8 cellular contexts compared by ENCODE assay signal in the genomic region with DNA sequence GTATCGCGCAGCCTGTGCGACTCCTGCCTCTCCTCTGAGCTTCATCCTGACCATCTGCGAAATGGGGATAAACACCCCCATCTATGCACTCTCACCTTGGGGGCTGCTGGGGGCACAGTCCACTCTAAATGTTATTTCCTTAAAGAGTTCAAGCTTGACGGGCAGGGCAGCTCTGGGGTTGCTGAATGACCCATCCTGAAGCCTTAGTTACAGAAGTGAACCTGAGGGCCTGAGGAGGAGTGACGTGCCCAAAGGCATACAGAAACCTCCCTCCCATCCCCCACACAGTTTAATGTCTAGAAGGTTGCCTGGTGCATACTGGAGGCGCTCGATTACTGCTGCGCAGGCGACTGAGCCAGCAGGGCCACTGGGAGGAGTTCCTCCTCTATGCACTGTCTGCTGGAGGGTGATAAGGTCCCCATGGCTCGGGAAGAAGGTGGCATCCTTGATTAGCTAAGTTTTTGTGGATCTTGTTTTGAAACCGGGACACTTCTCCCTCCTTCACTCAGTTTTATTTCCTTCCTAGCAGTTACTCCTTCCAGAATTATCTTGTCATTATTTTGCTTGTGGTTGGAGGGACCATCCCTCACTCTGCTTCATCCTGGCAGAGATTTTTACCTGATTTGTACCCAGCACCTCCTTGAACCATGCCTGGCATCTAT. TPM values are rescaled to one million over a fixed set of nuclear protein-coding genes. Genes with fewer than 3 reads are reported as not detected.
DNase-seq lines count a peak whose midpoint lies in the region; ATAC-seq and TF ChIP-seq lines count a peak whose summit lies in the region.

No MANE protein-coding gene starts in this region.

- intact Hi-C loops in activated CD8-positive, alpha-beta T cell treated with anti-CD3 and anti-CD28 coated beads for 36 hours (cut with micrococcal nuclease) = no loop called here

- no peak for TF ChIP-seq CTCF in activated CD8-positive, alpha-beta T cell treated with anti-CD3 and anti-CD28 coated beads for 36 hours (IDR thresholded peaks at IDR 0.05)
- no peak for TF ChIP-seq CTCF in epithelial cell of esophagus (IDR thresholded peaks at IDR 0.05; ENCODE audit: insufficient read depth, low read depth, low read length, missing control alignments)

- peak overlapping the region; percentile 98 for H3K27ac Mint-ChIP-seq in activated CD8-positive, alpha-beta T cell treated with anti-CD3 and anti-CD28 coated beads for 36 hours
- peak overlapping the region; percentile 93 for H3K27ac Mint-ChIP-seq in stimulated activated naive CD8-positive, alpha-beta T cell treated with anti-CD3 and anti-CD28 coated beads, Interleukin-15, Interleukin-2, amounts not matched to agents 100 ng/mL and 50 ng/mL, for 24 hours

- DNase-seq in AG08395 (ENCODE audit: low spot score) (peak; percentile 68), NCI-H82 treated with DMSO at 0.1 percent for 48 hours (lab: John Stamatoyannopoulos, UW; ENCODE audit: unreplicated experiment) (peak; percentile 44), epithelial cell of esophagus (ENCODE audit: low read depth) (peak; percentile 83), myocyte (ENCODE audit: low read depth) (peak; percentile 24)
- DNase-seq in activated CD8-positive, alpha-beta T cell treated with anti-CD3 and anti-CD28 coated beads for 36 hours = peak; percentile 91

- CTCF ChIA-PET in activated CD8-positive, alpha-beta T cell treated with anti-CD3 and anti-CD28 coated beads for 36 hours (lab: Charles Lee) = interaction anchor here (1.1 to 2.3 kb wide), 8 partner anchors 9 to 94 kb away, joined by 3 to 13 read pairs (median 6); partner anchors contain the start of genes KXD1 and UBA52

- peaks cover 22% of the 10 kb centered on the region for H3K4me1 Mint-ChIP-seq in activated CD8-positive, alpha-beta T cell treated with anti-CD3 and anti-CD28 coated beads for 36 hours (ENCODE audit: low read depth)
- H3K4me1 Mint-ChIP-seq in stimulated activated naive CD8-positive, alpha-beta T cell treated with anti-CD3 and anti-CD28 coated beads, Interleukin-15, Interleukin-2, amounts not matched to agents 100 ng/mL and 50 ng/mL, for 24 hours (ENCODE audit: low read depth) = peaks cover 34% of the 10 kb centered on the region

- H3K4me3 ChIP-seq in epithelial cell of esophagus (ENCODE audit: low read length) = peak overlapping the region; percentile 46

- no peaks in the 10 kb centered on the region for H3K27me3 Mint-ChIP-seq in activated CD8-positive, alpha-beta T cell treated with anti-CD3 and anti-CD28 coated beads for 36 hours
- no peaks in the 10 kb centered on the region for H3K27me3 Mint-ChIP-seq in stimulated activated naive CD8-positive, alpha-beta T cell treated with anti-CD3 and anti-CD28 coated beads, Interleukin-15, Interleukin-2, amounts not matched to agents 100 ng/mL and 50 ng/mL, for 24 hours

- ATAC-seq in GM18867 (IDR thresholded peaks at IDR 0.05; ENCODE audit: unreplicated experiment) = peak; percentile 50
- peak; percentile 67 for ATAC-seq in HG03103 (IDR thresholded peaks at IDR 0.05; ENCODE audit: low read depth, unreplicated experiment)
- peak; percentile 90 for ATAC-seq in activated CD8-positive, alpha-beta T cell treated with anti-CD3 and anti-CD28 coated beads for 36 hours

- H3K4me3 Mint-ChIP-seq in activated CD8-positive, alpha-beta T cell treated with anti-CD3 and anti-CD28 coated beads for 36 hours = peak overlapping the region; percentile 90
- H3K4me3 Mint-ChIP-seq in stimulated activated naive CD8-positive, alpha-beta T cell treated with anti-CD3 and anti-CD28 coated beads, Interleukin-15, Interleukin-2, amounts not matched to agents 100 ng/mL and 50 ng/mL, for 24 hours = peak overlapping the region; percentile 88

- H3K9me3 Mint-ChIP-seq in activated CD8-positive, alpha-beta T cell treated with anti-CD3 and anti-CD28 coated beads for 36 hours = no peaks in the 10 kb centered on the region
- H3K9me3 Mint-ChIP-seq in stimulated activated naive CD8-positive, alpha-beta T cell treated with anti-CD3 and anti-CD28 coated beads, Interleukin-15, Interleukin-2, amounts not matched to agents 100 ng/mL and 50 ng/mL, for 24 hours = no peaks in the 10 kb centered on the region

- POLR2A ChIA-PET in activated CD8-positive, alpha-beta T cell treated with anti-CD3 and anti-CD28 coated beads for 36 hours (lab: Charles Lee) = interaction anchor here (0.7 to 3.1 kb wide), 16 partner anchors 10 to 97 kb away, joined by 3 to 25 read pairs (median 4); partner anchors contain the start of genes ELL, KXD1, REX1BD and UBA52

- H3K36me3 Mint-ChIP-seq in activated CD8-positive, alpha-beta T cell treated with anti-CD3 and anti-CD28 coated beads for 36 hours (ENCODE audit: low read depth) = peaks cover 16% of the 10 kb centered on the region
- peaks cover 7% of the 10 kb centered on the region for H3K36me3 Mint-ChIP-seq in stimulated activated naive CD8-positive, alpha-beta T cell treated with anti-CD3 and anti-CD28 coated beads, Interleukin-15, Interleukin-2, amounts not matched to agents 100 ng/mL and 50 ng/mL, for 24 hours (ENCODE audit: low read depth)

RNA-seq across cellular contexts. Expression of gene FKBP8, which starts 0.6 kb away (rescaled TPM):
- 100 to 1,000 TPM; 216 to 220 TPM for total RNA-seq in activated CD8-positive, alpha-beta T cell treated with anti-CD3 and anti-CD28 coated beads for 36 hours
- total RNA-seq in myocyte = 295 and 304 TPM in 2 replicates
- polyA plus RNA-seq in myocyte (2012) = 317 TPM

RNA-seq across cellular contexts. Expression of gene KXD1, which starts 13.7 kb away (rescaled TPM):
- 100 to 1,000 TPM; 137 to 142 TPM for total RNA-seq in activated CD8-positive, alpha-beta T cell treated with anti-CD3 and anti-CD28 coated beads for 36 hours
- 75.0 and 82.4 TPM in 2 replicates for total RNA-seq in myocyte
- polyA plus RNA-seq in myocyte (2012) = 107 TPM

RNA-seq across cellular contexts. Expression of gene ELL, which starts 22.1 kb away (rescaled TPM):
- total RNA-seq in activated CD8-positive, alpha-beta T cell treated with anti-CD3 and anti-CD28 coated beads for 36 hours = 10 to 100 TPM; 20.1 to 21.9 TPM
- total RNA-seq in myocyte = 8.1 and 10.0 TPM in 2 replicates
- polyA plus RNA-seq in myocyte (2012) = 8.6 TPM

RNA-seq across cellular contexts. Expression of gene UBA52, which starts 27.7 kb away (rescaled TPM):
- total RNA-seq in activated CD8-positive, alpha-beta T cell treated with anti-CD3 and anti-CD28 coated beads for 36 hours = 1,000 to 10,000 TPM; 1,795 to 1,837 TPM
- 567 and 699 TPM in 2 replicates for total RNA-seq in myocyte
- 1,550 TPM for polyA plus RNA-seq in myocyte (2012)

RNA-seq across cellular contexts. Expression of gene REX1BD, which starts 44.7 kb away (rescaled TPM):
- total RNA-seq in activated CD8-positive, alpha-beta T cell treated with anti-CD3 and anti-CD28 coated beads for 36 hours = 10 to 100 TPM; 61.2 to 65.1 TPM
- total RNA-seq in myocyte = 64.0 and 76.1 TPM in 2 replicates
- polyA plus RNA-seq in myocyte (2012) = 72.7 TPM

Comparison
In these comparisons a context has a peak if more than half of its experiments do, and no peak if none do; other contexts are left out.
1. Peak in every context shown above with its lines: DNase-seq, ATAC-seq and H3K4me3 ChIP-seq.
2. DNase-seq: peak in every context shown above with its lines; median percentile 91 in activated CD8-positive, alpha-beta T cell treated with anti-CD3 and anti-CD28 coated beads for 36 hours; 83 in epithelial cell of esophagus; 68 in AG08395; 44 in NCI-H82 treated with DMSO at 0.1 percent for 48 hours; 24 in myocyte.